Comparison of ENCODE assay signal across 21 cellular contexts in the genomic region with DNA sequence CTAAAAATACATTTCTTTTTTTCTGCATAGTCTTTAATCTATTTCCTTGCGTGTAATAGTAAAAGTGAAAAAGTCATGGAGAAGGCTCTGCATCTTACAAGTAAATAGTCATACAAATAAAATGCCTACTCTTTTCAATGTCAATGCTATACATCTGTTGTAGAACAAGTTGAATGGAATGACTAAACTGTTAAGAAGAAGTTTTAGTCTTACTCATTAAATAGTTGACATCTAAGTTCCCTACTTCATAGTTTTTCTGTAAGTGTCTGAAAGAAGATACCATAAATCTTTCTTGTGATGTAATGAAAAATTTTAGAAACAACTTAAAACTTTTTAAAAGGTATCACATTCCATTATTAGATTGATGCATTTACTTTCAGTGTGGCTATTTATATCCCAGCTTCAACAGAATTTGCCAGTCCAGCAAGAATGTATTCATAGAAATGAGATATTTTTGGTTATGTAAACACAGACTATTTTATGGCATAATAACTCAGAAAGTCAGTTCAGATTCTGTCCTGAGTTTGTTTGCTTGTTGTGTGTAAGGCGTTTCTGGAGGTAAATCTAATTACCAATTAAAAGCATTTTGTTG.
A peak's percentile ranks its signal among the peaks of the same experiment; 100 is the strongest.
DNase-seq lines count a peak whose midpoint lies in the region; ATAC-seq, FAIRE-seq and TF ChIP-seq lines count a peak whose summit lies in the region.
"Had no signal": no experiment of that assay in that cellular context is flagged by ENCODE, and none has a peak within 500 bp of the region (broad histone marks: within the 10 kb centered on the region; RNA-seq: fewer than 3 reads in every experiment).

No MANE protein-coding gene starts in this region.

- no peak overlapping the region for H3K4me3 Mint-ChIP-seq in osteocyte (ENCODE audit: unreplicated experiment)
- H3K4me3 Mint-ChIP-seq: activated CD8-positive, alpha-beta T cell treated with anti-CD3 and anti-CD28 coated beads for 36 hours; activated naive CD8-positive, alpha-beta T cell treated with anti-CD3 and anti-CD28 coated beads, Interleukin-2, amount 10 ng/mL, durations not matched to agents 7 days and 5 days; activated T-helper 1 cell treated with anti-CD3 and anti-CD28 coated beads, Interleukin-12 subunit alpha, Interleukin-12 subunit beta, Interleukin-2, Interleukin-4 antibody, amounts not matched to agents 30 ng/mL and 10 ng/mL and 1 ng/mL, durations not matched to agents 14 hours and 24 hours and 36 hours; CD4-positive, alpha-beta memory T cell; neural progenitor cell; stimulated activated naive CD8-positive, alpha-beta T cell treated with anti-CD3 and anti-CD28 coated beads, Interleukin-15, Interleukin-2, amounts not matched to agents 100 ng/mL and 50 ng/mL, for 24 hours had no signal

- DNase-seq in EH (ENCODE audit: low read depth), result peak; percentile 63
- DNase-seq in SK-N-SH, result no peak
- DNase-seq in keratinocyte (ENCODE audit: low read depth, low spot score), result no peak
- DNase-seq in NCI-H226, result no peak
- no peak for DNase-seq in osteocyte (ENCODE audit: extremely low spot score, unreplicated experiment)
- no peak for DNase-seq in heart left ventricle
- DNase-seq in AG08396 (ENCODE audit: low spot score), result no peak
- DNase-seq: ACHN; activated CD8-positive, alpha-beta T cell treated with anti-CD3 and anti-CD28 coated beads for 36 hours; activated naive CD8-positive, alpha-beta T cell treated with anti-CD3 and anti-CD28 coated beads, Interleukin-2, amount 10 ng/mL, durations not matched to agents 7 days and 5 days; CD4-positive, alpha-beta memory T cell; DND-41; effector memory CD4-positive, alpha-beta T cell; hypothalamus; NCI-H146 had no signal

- no peaks in the 10 kb centered on the region for H4K20me1 ChIP-seq in SK-N-SH (ENCODE audit: insufficient read depth)
- no peaks in the 10 kb centered on the region for H4K20me1 ChIP-seq in keratinocyte (ENCODE audit: control insufficient read depth, extremely low read depth, insufficient read depth, low read length)

- H3K27me3 Mint-ChIP-seq in osteocyte (ENCODE audit: unreplicated experiment), result no peaks in the 10 kb centered on the region
- H3K27me3 Mint-ChIP-seq: activated CD8-positive, alpha-beta T cell treated with anti-CD3 and anti-CD28 coated beads for 36 hours; activated naive CD8-positive, alpha-beta T cell treated with anti-CD3 and anti-CD28 coated beads, Interleukin-2, amount 10 ng/mL, durations not matched to agents 7 days and 5 days; CD4-positive, alpha-beta memory T cell; stimulated activated naive CD8-positive, alpha-beta T cell treated with anti-CD3 and anti-CD28 coated beads, Interleukin-15, Interleukin-2, amounts not matched to agents 100 ng/mL and 50 ng/mL, for 24 hours had no signal

- ATAC-seq in heart left ventricle, result no peak
- ATAC-seq: activated CD8-positive, alpha-beta T cell treated with anti-CD3 and anti-CD28 coated beads for 36 hours had no signal

- H2AFZ ChIP-seq in SK-N-SH (ENCODE audit: low read depth) (no peak overlapping the region), keratinocyte (ENCODE audit: control insufficient read depth, low read length) (no peak overlapping the region)
- H2AFZ ChIP-seq: neural progenitor cell had no signal

- H3K9me3 Mint-ChIP-seq in osteocyte (ENCODE audit: unreplicated experiment), result no peaks in the 10 kb centered on the region
- H3K9me3 Mint-ChIP-seq: activated CD8-positive, alpha-beta T cell treated with anti-CD3 and anti-CD28 coated beads for 36 hours; activated naive CD8-positive, alpha-beta T cell treated with anti-CD3 and anti-CD28 coated beads, Interleukin-2, amount 10 ng/mL, durations not matched to agents 7 days and 5 days; activated T-helper 1 cell treated with anti-CD3 and anti-CD28 coated beads, Interleukin-12 subunit alpha, Interleukin-12 subunit beta, Interleukin-2, Interleukin-4 antibody, amounts not matched to agents 30 ng/mL and 10 ng/mL and 1 ng/mL, durations not matched to agents 14 hours and 24 hours and 36 hours; CD4-positive, alpha-beta memory T cell; neural progenitor cell; stimulated activated naive CD8-positive, alpha-beta T cell treated with anti-CD3 and anti-CD28 coated beads, Interleukin-15, Interleukin-2, amounts not matched to agents 100 ng/mL and 50 ng/mL, for 24 hours had no signal

- H3K27ac ChIP-seq in HEK293 (ENCODE audit: extremely low read depth, low read depth, low read length), result no peak overlapping the region
- peak overlapping the region in 1 of 2 experiments; percentile 1; a peak in 1 of 4 replicates for H3K27ac ChIP-seq in SK-N-SH (ENCODE audit: low read depth in 2 of 2, low read length in 1 of 2)
- no peak overlapping the region for H3K27ac ChIP-seq in keratinocyte (ENCODE audit: control insufficient read depth, insufficient read depth, low read length)
- H3K27ac ChIP-seq in heart left ventricle, result no peak overlapping the region
- H3K27ac ChIP-seq: neural progenitor cell had no signal

- no peak overlapping the region for H3K4me3 ChIP-seq in HEK293 (ENCODE audit: low read depth, low read length)
- H3K4me3 ChIP-seq in SK-N-SH (ENCODE audit: low read depth in 2 of 2, low read length in 1 of 2), result no peak overlapping the region
- H3K4me3 ChIP-seq in keratinocyte (ENCODE audit: control insufficient read depth in 2 of 3, extremely low read depth in 1 of 3, insufficient read depth in 2 of 3, low read depth in 1 of 3, low read length in 3 of 3), result no peak overlapping the region
- no peak overlapping the region for H3K4me3 ChIP-seq in heart left ventricle
- H3K4me3 ChIP-seq: neural progenitor cell had no signal

- CTCF ChIA-PET in HEK293 (lab: Yijun Ruan, JAX) (no interaction called here), SK-N-SH (lab: Yijun Ruan, JAX) (interaction anchor here (1.8 kb wide), 1 partner anchor 10 kb away, joined by 5 read pairs; no protein-coding TSS in a partner anchor)

- TF ChIP-seq CTCF in HEK293 (tag by site-specific recombination; IDR thresholded peaks at IDR 0.05) (no peak), SK-N-SH (IDR thresholded peaks at IDR 0.05) (no peak), keratinocyte (optimal IDR thresholded peaks at IDR 0.05 in 1 of 3, IDR thresholded peaks at IDR 0.05 in 1 of 3, conservative IDR thresholded peaks at IDR 0.05 in 1 of 3; ENCODE audit: extremely low read depth in 1 of 3, insufficient read depth in 2 of 3, low read length in 3 of 3) (no peak), osteocyte (IDR thresholded peaks at IDR 0.05) (no peak), heart left ventricle (IDR thresholded peaks at IDR 0.05) (no peak)

- no peaks in the 10 kb centered on the region for H3F3A ChIP-seq in SK-N-SH (replicated peaks; ENCODE audit: insufficient read depth)

- no peaks in the 10 kb centered on the region for H3K9me1 ChIP-seq in keratinocyte (ENCODE audit: control insufficient read depth, extremely low read depth, insufficient read depth, low read length)

- H3K4me2 ChIP-seq in SK-N-SH (no peak overlapping the region), keratinocyte (ENCODE audit: control insufficient read depth, extremely low read depth, insufficient read depth, low read depth, low read length) (no peak overlapping the region)
- H3K4me2 ChIP-seq: neural progenitor cell had no signal

- no peak for TF ChIP-seq POLR2A in heart left ventricle (IDR thresholded peaks at IDR 0.05)

- no peak overlapping the region for H3K27ac Mint-ChIP-seq in osteocyte (ENCODE audit: unreplicated experiment)
- H3K27ac Mint-ChIP-seq: activated CD8-positive, alpha-beta T cell treated with anti-CD3 and anti-CD28 coated beads for 36 hours; activated naive CD8-positive, alpha-beta T cell treated with anti-CD3 and anti-CD28 coated beads, Interleukin-2, amount 10 ng/mL, durations not matched to agents 7 days and 5 days; activated T-helper 1 cell treated with anti-CD3 and anti-CD28 coated beads, Interleukin-12 subunit alpha, Interleukin-12 subunit beta, Interleukin-2, Interleukin-4 antibody, amounts not matched to agents 30 ng/mL and 10 ng/mL and 1 ng/mL, durations not matched to agents 14 hours and 24 hours and 36 hours; CD4-positive, alpha-beta memory T cell; neural progenitor cell; stimulated activated naive CD8-positive, alpha-beta T cell treated with anti-CD3 and anti-CD28 coated beads, Interleukin-15, Interleukin-2, amounts not matched to agents 100 ng/mL and 50 ng/mL, for 24 hours had no signal

- peak; percentile 34 for FAIRE-seq in keratinocyte (lab: Jason Lieb, UNC)
- FAIRE-seq: H1, HTR-8/SVneo had no signal

- TF ChIP-seq EP300 in SK-N-SH (IDR thresholded peaks at IDR 0.05; ENCODE audit: borderline replicate concordance in 1 of 2, low read depth in 1 of 2, low read length in 1 of 2), result no peak

- intact Hi-C loops in heart left ventricle (cut with DNase I), result no loop called here

- no peaks in the 10 kb centered on the region for H3K9me2 ChIP-seq in SK-N-SH

- H3K27me3 ChIP-seq in SK-N-SH (ENCODE audit: insufficient read depth), result no peaks in the 10 kb centered on the region
- H3K27me3 ChIP-seq in keratinocyte (ENCODE audit: control insufficient read depth, extremely low read depth, insufficient read depth, low read length), result no peaks in the 10 kb centered on the region
- no peaks in the 10 kb centered on the region for H3K27me3 ChIP-seq in heart left ventricle
- H3K27me3 ChIP-seq: neural progenitor cell had no signal

- peaks cover 19% of the 10 kb centered on the region for H3K4me1 Mint-ChIP-seq in osteocyte (ENCODE audit: unreplicated experiment)
- H3K4me1 Mint-ChIP-seq: activated naive CD8-positive, alpha-beta T cell treated with anti-CD3 and anti-CD28 coated beads, Interleukin-2, amount 10 ng/mL, durations not matched to agents 7 days and 5 days; CD4-positive, alpha-beta memory T cell; neural progenitor cell had no signal

- H3K36me3 ChIP-seq in HEK293 (ENCODE audit: control insufficient read depth in 2 of 2, insufficient read depth in 1 of 2, low read length in 2 of 2) (no peaks in the 10 kb centered on the region), SK-N-SH (replicated peaks in 1 of 2; ENCODE audit: control insufficient read depth in 1 of 2, insufficient read depth in 2 of 2, low read length in 1 of 2) (peaks cover 0 to 6% of the 10 kb centered on the region in 2 experiments), keratinocyte (ENCODE audit: control insufficient read depth in 2 of 2, extremely low read depth in 1 of 2, insufficient read depth in 2 of 2, low read length in 2 of 2) (no peaks in the 10 kb centered on the region), heart left ventricle (peaks cover 0 to 13% (median 7%) of the 10 kb centered on the region in 9 donors)
- H3K36me3 ChIP-seq: neural progenitor cell had no signal

- H3K36me3 Mint-ChIP-seq in osteocyte (ENCODE audit: unreplicated experiment), result no peaks in the 10 kb centered on the region
- H3K36me3 Mint-ChIP-seq: activated naive CD8-positive, alpha-beta T cell treated with anti-CD3 and anti-CD28 coated beads, Interleukin-2, amount 10 ng/mL, durations not matched to agents 7 days and 5 days; neural progenitor cell had no signal

- peaks cover 4% of the 10 kb centered on the region; the same call in 1 of the 2 replicates for H3K4me1 ChIP-seq in HEK293 (ENCODE audit: control insufficient read depth, insufficient read depth, low read length)
- H3K4me1 ChIP-seq in SK-N-SH (ENCODE audit: control insufficient read depth in 1 of 2, insufficient read depth in 2 of 2, low read depth in 1 of 2, low read length in 1 of 2), result peaks cover 0 to 2% of the 10 kb centered on the region in 2 experiments; a peak in 2 of 4 replicates
- H3K4me1 ChIP-seq in keratinocyte (ENCODE audit: control insufficient read depth, extremely low read depth, insufficient read depth, low read length), result no peaks in the 10 kb centered on the region
- H3K4me1 ChIP-seq in heart left ventricle, result peaks cover 0 to 8% (median 1%) of the 10 kb centered on the region in 12 donors

- H3K9me3 ChIP-seq in HEK293 (ENCODE audit: control insufficient read depth, insufficient read depth, low read depth, low read length), result no peaks in the 10 kb centered on the region
- H3K9me3 ChIP-seq in SK-N-SH, result no peaks in the 10 kb centered on the region
- H3K9me3 ChIP-seq in keratinocyte (ENCODE audit: control insufficient read depth, low read depth, low read length), result no peaks in the 10 kb centered on the region
- H3K9me3 ChIP-seq in heart left ventricle, result no peaks in the 10 kb centered on the region

- 81% methylated on average over 2 of the region's 2 CpGs for WGBS in SK-N-SH (ENCODE audit: low lambda C conversion rate)
- WGBS in heart left ventricle, 4 donors, result 80 to 88% (median 83%) methylated on average over 2 of the region's 2 CpGs

- POLR2A ChIA-PET in HEK293 (lab: Yijun Ruan, JAX), result no interaction called here
- POLR2A ChIA-PET in SK-N-SH (lab: Yijun Ruan, JAX), result no interaction called here

- dilution Hi-C loops in keratinocyte (cut with MboI; ENCODE audit: extremely low pct_ligation_motif_present, low sequenced_read_pairs), result no loop called here

- no peak overlapping the region for H3K9ac ChIP-seq in SK-N-SH
- H3K9ac ChIP-seq in keratinocyte (ENCODE audit: control insufficient read depth, extremely low read depth, insufficient read depth, low read length), result no peak overlapping the region
- H3K9ac ChIP-seq: neural progenitor cell had no signal

- no peak for TF ChIP-seq RAD21 in SK-N-SH (IDR thresholded peaks at IDR 0.05; ENCODE audit: low read length)

- H3K79me2 ChIP-seq in SK-N-SH (ENCODE audit: insufficient read depth), result no peaks in the 10 kb centered on the region
- H3K79me2 ChIP-seq in keratinocyte (ENCODE audit: control insufficient read depth, insufficient read depth, low read length), result no peaks in the 10 kb centered on the region
